In genomic region chr9:95124582-95125359, GRCh38 we compare ENCODE assay signal across 9 cellular contexts.
DNase-seq lines count a peak whose midpoint lies in the region; ATAC-seq and TF ChIP-seq lines count a peak whose summit lies in the region.
"Had no signal": no experiment of that assay in that cellular context is flagged by ENCODE, and none has a peak within 500 bp of the region (broad histone marks: within the 10 kb centered on the region; RNA-seq: fewer than 3 reads in every experiment).

No MANE protein-coding gene starts in this region.

- H3K4me3 Mint-ChIP-seq in H9 = no peak overlapping the region
- H3K4me3 Mint-ChIP-seq in T-helper 2 cell treated with Interferon-gamma antibody and Interleukin-4, amounts not matched to agents 5 μg/mL and 100 μg/mL, for 36 hours = no peak overlapping the region
- H3K4me3 Mint-ChIP-seq: activated T-helper 17 cell treated with anti-CD3 and anti-CD28 coated beads, Interleukin-2, amount 50 U/mL, for 72 hours; naive thymus-derived CD8-positive, alpha-beta T cell had no signal

- H2AFZ ChIP-seq in H9 (ENCODE audit: low read length) = no peak overlapping the region
- H2AFZ ChIP-seq in PC-3 (ENCODE audit: low read length) = no peak overlapping the region
- no peak overlapping the region for H2AFZ ChIP-seq in trophoblast cell (ENCODE audit: insufficient read depth, low read length, poor library complexity)

- no peaks in the 10 kb centered on the region for H3K36me3 ChIP-seq in PC-3 (ENCODE audit: low read depth, low read length)
- H3K36me3 ChIP-seq in esophagus muscularis mucosa = no peaks in the 10 kb centered on the region
- no peaks in the 10 kb centered on the region for H3K36me3 ChIP-seq in psoas muscle (ENCODE audit: insufficient read depth in 1 of 2, low read depth in 1 of 2)
- no peaks in the 10 kb centered on the region for H3K36me3 ChIP-seq in trophoblast cell (ENCODE audit: control insufficient read depth in 1 of 2, insufficient read depth in 2 of 2, low read length in 2 of 2)

- H3K27ac Mint-ChIP-seq in H9 = peak overlapping the region in 1 of 3 experiments; percentile 25; a peak in 1 of 7 replicates
- H3K27ac Mint-ChIP-seq in T-helper 2 cell treated with Interferon-gamma antibody and Interleukin-4, amounts not matched to agents 5 μg/mL and 100 μg/mL, for 36 hours = no peak overlapping the region
- H3K27ac Mint-ChIP-seq: activated T-helper 17 cell treated with anti-CD3 and anti-CD28 coated beads, Interleukin-2, amount 50 U/mL, for 72 hours had no signal

- H3K23me2 ChIP-seq in H9 (ENCODE audit: insufficient read length, low read depth, low read length, poor library complexity, severe bottlenecking) = peaks cover 4% of the 10 kb centered on the region

- peak; percentile 59 for DNase-seq in H9
- no peak for DNase-seq in PC-3
- no peak for DNase-seq in esophagus muscularis mucosa (ENCODE audit: extremely low spot score)
- DNase-seq in psoas muscle = no peak
- no peak for DNase-seq in activated gamma-delta T cell (lab: John Stamatoyannopoulos, UW)
- DNase-seq in trophoblast cell = no peak
- no peak for DNase-seq in T-helper 2 cell treated with Interferon-gamma antibody and Interleukin-4, amounts not matched to agents 5 μg/mL and 100 μg/mL, for 36 hours (ENCODE audit: low spot score)
- DNase-seq: naive thymus-derived CD8-positive, alpha-beta T cell had no signal

- POLR2A ChIA-PET in PC-3 (lab: Charles Lee; ENCODE audit: unreplicated experiment) = no interaction called here

- H3K4me1 ChIP-seq in H9 (ENCODE audit: insufficient read depth, low read length) = peaks cover 7% of the 10 kb centered on the region; the same call in 1 of the 2 replicates
- H3K4me1 ChIP-seq in PC-3 (ENCODE audit: insufficient read depth, low read length) = no peaks in the 10 kb centered on the region
- H3K4me1 ChIP-seq in esophagus muscularis mucosa = peaks cover 6 to 28% (median 24%) of the 10 kb centered on the region in 4 donors
- H3K4me1 ChIP-seq in psoas muscle = peaks cover 5% of the 10 kb centered on the region
- peaks cover 0 to 6% of the 10 kb centered on the region in 2 experiments for H3K4me1 ChIP-seq in trophoblast cell (ENCODE audit: control insufficient read depth in 1 of 2, insufficient read depth in 2 of 2, low read length in 2 of 2)

- H2BK15ac ChIP-seq in H9 (ENCODE audit: low read depth, low read length) = no peak overlapping the region

- no peak overlapping the region for H2BK20ac ChIP-seq in H9 (ENCODE audit: low read depth, low read length, poor library complexity, severe bottlenecking)

- H4K20me1 ChIP-seq in H9 (ENCODE audit: control insufficient read depth, insufficient read depth, insufficient read length) = no peaks in the 10 kb centered on the region
- H4K20me1 ChIP-seq in PC-3 (ENCODE audit: low read length) = no peaks in the 10 kb centered on the region

- H4K12ac ChIP-seq in trophoblast cell (ENCODE audit: low read depth, low read length) = no peak overlapping the region

- H3K4me3 ChIP-seq in PC-3 (ENCODE audit: low read length) = no peak overlapping the region
- H3K4me3 ChIP-seq in esophagus muscularis mucosa = no peak overlapping the region
- no peak overlapping the region for H3K4me3 ChIP-seq in psoas muscle
- no peak overlapping the region for H3K4me3 ChIP-seq in trophoblast cell (ENCODE audit: low read depth, low read length)

- H3K79me2 ChIP-seq in H9 (ENCODE audit: insufficient read depth, low read length) = no peaks in the 10 kb centered on the region
- H3K79me2 ChIP-seq in PC-3 (ENCODE audit: low read length) = no peaks in the 10 kb centered on the region
- H3K79me2 ChIP-seq in trophoblast cell (ENCODE audit: control insufficient read depth, insufficient read depth, low read length, poor library complexity) = no peaks in the 10 kb centered on the region

- no TSS peak for BruUV-seq in PC-3 (replicated peaks; lab: Mats Ljungman, UMichigan)

- CTCF ChIA-PET in PC-3 (lab: Charles Lee) = interaction anchor here (1.1 kb wide), 1 partner anchor 9 kb away, joined by 3 read pairs; no protein-coding TSS in a partner anchor

- no peak overlapping the region for H2BK120ac ChIP-seq in H9 (ENCODE audit: low read depth, low read length, poor library complexity, severe bottlenecking)
- H2BK120ac ChIP-seq in trophoblast cell (ENCODE audit: insufficient read depth, low read length, poor library complexity) = no peak overlapping the region

- H3K79me1 ChIP-seq in H9 (ENCODE audit: insufficient read depth, low read depth, low read length, poor library complexity, severe bottlenecking) = no peaks in the 10 kb centered on the region
- no peaks in the 10 kb centered on the region for H3K79me1 ChIP-seq in trophoblast cell (ENCODE audit: low read length)

- H3K56ac ChIP-seq in H9 (ENCODE audit: insufficient read length, low read depth, low read length) = no peak overlapping the region

- H3K4ac ChIP-seq in H9 (ENCODE audit: low read depth, low read length) = no peak overlapping the region
- no peak overlapping the region for H3K4ac ChIP-seq in trophoblast cell (ENCODE audit: low read depth, low read length)

- no peak overlapping the region for H4K91ac ChIP-seq in H9 (ENCODE audit: insufficient read length, low read depth, low read length)
- no peak overlapping the region for H4K91ac ChIP-seq in trophoblast cell (ENCODE audit: low read depth, low read length)

- peaks cover 27 to 30% of the 10 kb centered on the region in 2 experiments for H3K4me1 Mint-ChIP-seq in H9
- H3K4me1 Mint-ChIP-seq in T-helper 2 cell treated with Interferon-gamma antibody and Interleukin-4, amounts not matched to agents 5 μg/mL and 100 μg/mL, for 36 hours (ENCODE audit: low read depth) = no peaks in the 10 kb centered on the region
- H3K4me1 Mint-ChIP-seq: activated T-helper 17 cell treated with anti-CD3 and anti-CD28 coated beads, Interleukin-2, amount 50 U/mL, for 72 hours had no signal

- H3K27me3 ChIP-seq in H9 (ENCODE audit: insufficient read depth, low read length) (no peaks in the 10 kb centered on the region), PC-3 (ENCODE audit: low read length) (no peaks in the 10 kb centered on the region), esophagus muscularis mucosa (no peaks in the 10 kb centered on the region), psoas muscle (ENCODE audit: insufficient read depth in 3 of 3, low read length in 2 of 3) (no peaks in the 10 kb centered on the region), trophoblast cell (ENCODE audit: insufficient read depth, low read length) (no peaks in the 10 kb centered on the region)

- no peak overlapping the region for H2AK5ac ChIP-seq in H9 (ENCODE audit: insufficient read length, low read length)
- no peak overlapping the region for H2AK5ac ChIP-seq in trophoblast cell (ENCODE audit: low read length)

- no peak for TF ChIP-seq EP300 in esophagus muscularis mucosa (IDR thresholded peaks at IDR 0.05)

- H2BK5ac ChIP-seq in H9 (ENCODE audit: insufficient read length, low read length) (no peak overlapping the region), trophoblast cell (ENCODE audit: low read depth, low read length, poor library complexity) (no peak overlapping the region)

- ATAC-seq in PC-3 (no peak), psoas muscle (peak in 2 of 4 donors; percentile 33 to 39)
- ATAC-seq: activated T-helper 17 cell treated with anti-CD3 and anti-CD28 coated beads, Interleukin-2, amount 50 U/mL, for 72 hours; naive thymus-derived CD8-positive, alpha-beta T cell had no signal

- H3K23ac ChIP-seq in H9 (ENCODE audit: insufficient read length, low read depth, low read length) (no peak overlapping the region), trophoblast cell (ENCODE audit: low read length) (no peak overlapping the region)

- H4K8ac ChIP-seq in H9 (replicated peaks; ENCODE audit: insufficient read length, low read depth, low read length) = no peak overlapping the region
- no peak overlapping the region for H4K8ac ChIP-seq in trophoblast cell (ENCODE audit: low read depth, low read length)

- no peak overlapping the region for H3K27ac ChIP-seq in H9 (ENCODE audit: insufficient read length, low read depth, low read length)
- H3K27ac ChIP-seq in PC-3 (ENCODE audit: low read length) = no peak overlapping the region
- no peak overlapping the region for H3K27ac ChIP-seq in esophagus muscularis mucosa (replicated peaks in 1 of 4)
- H3K27ac ChIP-seq in psoas muscle = no peak overlapping the region
- H3K27ac ChIP-seq in trophoblast cell (ENCODE audit: low read depth, low read length) = no peak overlapping the region

- H3F3A ChIP-seq in PC-3 (ENCODE audit: low read length, unreplicated experiment) = no peaks in the 10 kb centered on the region

- peaks cover 6% of the 10 kb centered on the region; the same call in 1 of the 2 replicates for H3K27me3 Mint-ChIP-seq in H9 (ENCODE audit: low read depth)
- H3K27me3 Mint-ChIP-seq in T-helper 2 cell treated with Interferon-gamma antibody and Interleukin-4, amounts not matched to agents 5 μg/mL and 100 μg/mL, for 36 hours (ENCODE audit: low read depth) = no peaks in the 10 kb centered on the region
- H3K27me3 Mint-ChIP-seq: activated T-helper 17 cell treated with anti-CD3 and anti-CD28 coated beads, Interleukin-2, amount 50 U/mL, for 72 hours; naive thymus-derived CD8-positive, alpha-beta T cell had no signal

- intact Hi-C loops in PC-3 (cut with micrococcal nuclease) (no loop called here), esophagus muscularis mucosa (cut with DNase I) (no loop called here), psoas muscle (cut with DNase I) (loop anchor here in 1 of 2 donors (5.0 kb wide), 1 partner anchor 342 kb away; no protein-coding TSS in a partner anchor)

- TF ChIP-seq CTCF in H9 (conservative IDR thresholded peaks at IDR 0.05) (peak; percentile 62), PC-3 (conservative IDR thresholded peaks at IDR 0.05; ENCODE audit: low read depth, low read length) (peak; percentile 44), esophagus muscularis mucosa (IDR thresholded peaks at IDR 0.05) (peak; percentile 18 to 37 (median 29)), psoas muscle (IDR thresholded peaks at IDR 0.05) (peak; percentile 9)

- no peaks in the 10 kb centered on the region for H3K9me3 ChIP-seq in H9 (ENCODE audit: control insufficient read depth, low read depth, low read length)
- H3K9me3 ChIP-seq in PC-3 (ENCODE audit: low read length) = no peaks in the 10 kb centered on the region
- H3K9me3 ChIP-seq in esophagus muscularis mucosa = no peaks in the 10 kb centered on the region
- H3K9me3 ChIP-seq in psoas muscle = no peaks in the 10 kb centered on the region
- H3K9me3 ChIP-seq in trophoblast cell (ENCODE audit: insufficient read depth, low read depth, low read length) = no peaks in the 10 kb centered on the region

- H3K18ac ChIP-seq in H9 (ENCODE audit: insufficient read length, low read depth, low read length) = no peak overlapping the region
- no peak overlapping the region for H3K18ac ChIP-seq in trophoblast cell (ENCODE audit: low read length)

- no peak for TF ChIP-seq POLR2A in esophagus muscularis mucosa (IDR thresholded peaks at IDR 0.05; ENCODE audit: low read depth)

- no peak overlapping the region for H2BK12ac ChIP-seq in H9 (ENCODE audit: insufficient read length, low read depth, low read length)
- H2BK12ac ChIP-seq in trophoblast cell (ENCODE audit: low read length) = no peak overlapping the region

- no peak overlapping the region for H3K14ac ChIP-seq in H9 (ENCODE audit: insufficient read depth, low read length)
- no peak overlapping the region for H3K14ac ChIP-seq in trophoblast cell (ENCODE audit: low read length)

- H3K9me2 ChIP-seq in PC-3 (replicated peaks; ENCODE audit: low read length) = no peaks in the 10 kb centered on the region

- no peak overlapping the region for H3T11ph ChIP-seq in H9 (ENCODE audit: low read length)

- WGBS in H9 (ENCODE audit: extremely low coverage, insufficient read length, low lambda C conversion rate) = no CpG with 5 or more reads among the region's 9 CpGs
- WGBS in esophagus muscularis mucosa = 71% methylated on average over 9 of the region's 9 CpGs
- WGBS in psoas muscle, 3 donors = 65 to 67% (median 66%) methylated on average over 9 of the region's 9 CpGs
- no CpG with 5 or more reads among the region's 9 CpGs for WGBS in trophoblast cell (ENCODE audit: extremely low coverage, insufficient coverage, insufficient read length)

- H3K9ac ChIP-seq in H9 (ENCODE audit: extremely low read depth, insufficient read length, low read length) (no peak overlapping the region), PC-3 (ENCODE audit: low read length) (no peak overlapping the region), trophoblast cell (ENCODE audit: low read length) (no peak overlapping the region)

- H3K9me3 Mint-ChIP-seq in H9 = no peaks in the 10 kb centered on the region
- no peaks in the 10 kb centered on the region for H3K9me3 Mint-ChIP-seq in T-helper 2 cell treated with Interferon-gamma antibody and Interleukin-4, amounts not matched to agents 5 μg/mL and 100 μg/mL, for 36 hours
- H3K9me3 Mint-ChIP-seq: activated T-helper 17 cell treated with anti-CD3 and anti-CD28 coated beads, Interleukin-2, amount 50 U/mL, for 72 hours; naive thymus-derived CD8-positive, alpha-beta T cell had no signal

- H3K4me2 ChIP-seq in H9 (ENCODE audit: insufficient read depth, insufficient read length, low read length) (no peak overlapping the region), PC-3 (ENCODE audit: low read length) (no peak overlapping the region), trophoblast cell (ENCODE audit: low read length) (no peak overlapping the region)

- no peaks in the 10 kb centered on the region for H3K36me3 Mint-ChIP-seq in H9 (ENCODE audit: insufficient read depth in 1 of 3, low read depth in 3 of 3)
- H3K36me3 Mint-ChIP-seq in T-helper 2 cell treated with Interferon-gamma antibody and Interleukin-4, amounts not matched to agents 5 μg/mL and 100 μg/mL, for 36 hours (ENCODE audit: low read depth) = no peaks in the 10 kb centered on the region

- no peak overlapping the region for H4K5ac ChIP-seq in H9 (ENCODE audit: insufficient read length, low read depth, low read length)

Comparison
In these comparisons a context has a peak if more than half of its experiments do, and no peak if none do; other contexts are left out.
1. CTCF ChIP-seq: peak in every context shown above with its lines; median percentile 62 in H9; 44 in PC-3; 29 in esophagus muscularis mucosa; 9 in psoas muscle.